In the genomic region with DNA sequence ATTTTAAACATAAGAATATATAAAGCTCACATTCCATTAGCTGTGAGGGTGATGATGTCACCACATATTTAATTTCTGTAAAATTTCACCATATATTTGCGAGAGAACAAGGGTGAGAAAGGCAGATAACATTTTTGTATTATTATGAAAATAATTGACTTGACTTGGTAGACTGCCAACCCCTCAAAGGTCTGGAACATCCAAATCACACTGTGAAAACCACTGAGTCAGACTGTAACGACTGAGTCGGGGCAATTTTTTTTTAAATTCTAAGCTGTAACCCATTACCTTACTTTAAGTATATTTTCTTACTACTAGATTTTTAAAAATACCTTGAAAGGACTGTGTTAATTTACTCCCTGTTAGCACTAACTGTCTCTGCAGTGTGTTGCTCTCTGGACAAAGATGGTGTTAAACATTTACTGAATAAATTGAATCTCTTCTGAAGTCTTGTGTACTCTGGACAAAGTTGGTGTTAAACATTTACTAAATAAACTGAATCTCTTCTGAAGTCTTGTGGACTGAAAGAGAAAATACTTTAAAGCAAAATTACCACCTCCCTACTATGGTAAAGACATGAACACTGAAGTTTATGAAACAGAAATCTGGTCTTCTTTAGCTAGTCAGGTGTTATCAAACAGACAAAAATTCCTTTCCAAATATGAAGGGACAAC, we compare ENCODE assay signal across 13 cellular contexts. TPM values are rescaled to one million over a fixed set of nuclear protein-coding genes. Genes with fewer than 3 reads are reported as not detected.
A peak's percentile ranks its signal among the peaks of the same experiment; 100 is the strongest.
DNase-seq lines count a peak whose midpoint lies in the region; ATAC-seq, FAIRE-seq and TF ChIP-seq lines count a peak whose summit lies in the region.
"Had no signal": no experiment of that assay in that cellular context is flagged by ENCODE, and none has a peak within 500 bp of the region (broad histone marks: within the 10 kb centered on the region; RNA-seq: fewer than 3 reads in every experiment).

No MANE protein-coding gene starts in this region.

- no peaks in the 10 kb centered on the region for H3K9me3 ChIP-seq in K562 (replicated peaks; ENCODE audit: control insufficient read depth, insufficient read depth, low read depth, low read length)

- in situ Hi-C loops in K562 (cut with MboI): no loop called here

- TF ChIP-seq POLR2A in K562 (conservative IDR thresholded peaks at IDR 0.05): no peak

- H3K4me3 Mint-ChIP-seq in osteocyte (ENCODE audit: unreplicated experiment): no peak overlapping the region
- no peak overlapping the region for H3K4me3 Mint-ChIP-seq in activated CD4-positive, alpha-beta memory T cell treated with anti-CD3 and anti-CD28 coated beads, Interleukin-2, amount 10 ng/mL, durations not matched to agents 7 days and 5 days
- H3K4me3 Mint-ChIP-seq in activated CD8-positive, alpha-beta T cell treated with anti-CD3 and anti-CD28 coated beads, Interleukin-2, amount 10 ng/mL, durations not matched to agents 7 days and 5 days: no peak overlapping the region
- H3K4me3 Mint-ChIP-seq: activated T-cell treated with anti-CD3 and anti-CD28 coated beads, Interleukin-2, amount 50 U/mL, for 4 hours had no signal

- no peaks in the 10 kb centered on the region for H3K27me3 Mint-ChIP-seq in osteocyte (ENCODE audit: unreplicated experiment)
- H3K27me3 Mint-ChIP-seq in activated CD4-positive, alpha-beta memory T cell treated with anti-CD3 and anti-CD28 coated beads, Interleukin-2, amount 10 ng/mL, durations not matched to agents 7 days and 5 days: no peaks in the 10 kb centered on the region
- H3K27me3 Mint-ChIP-seq in activated CD8-positive, alpha-beta T cell treated with anti-CD3 and anti-CD28 coated beads, Interleukin-2, amount 10 ng/mL, durations not matched to agents 7 days and 5 days (ENCODE audit: low read depth): no peaks in the 10 kb centered on the region

- H3K9me1 ChIP-seq in K562 (ENCODE audit: control insufficient read depth, insufficient read depth, low read length): no peaks in the 10 kb centered on the region

- peaks cover 9 to 10% of the 10 kb centered on the region in 2 experiments; a peak in 4 of 5 replicates for H3K4me1 ChIP-seq in K562 (replicated peaks in 1 of 2; ENCODE audit: control insufficient read depth in 2 of 2, insufficient read depth in 2 of 2, low read length in 2 of 2)

- no peak overlapping the region for H3K4me2 ChIP-seq in K562 (ENCODE audit: insufficient read depth, low read length)

- FAIRE-seq in K562 (lab: Jason Lieb, UNC): no peak
- FAIRE-seq: G401.6 had no signal

- ATAC-seq in GM19351 (IDR thresholded peaks at IDR 0.05; ENCODE audit: unreplicated experiment) (peak; percentile 42), HG03064 (IDR thresholded peaks at IDR 0.05; ENCODE audit: low read depth, unreplicated experiment) (peak; percentile 75), K562 (no peak), HG03025 (IDR thresholded peaks at IDR 0.05; ENCODE audit: low FRiP score, unreplicated experiment) (no peak)
- ATAC-seq in activated CD8-positive, alpha-beta T cell treated with anti-CD3 and anti-CD28 coated beads, Interleukin-2, amount 10 ng/mL, durations not matched to agents 7 days and 5 days: no peak

- TF ChIP-seq RAD21 in K562 (CRISPR knock-in tag; conservative IDR thresholded peaks at IDR 0.05 in 1 of 2, IDR thresholded peaks at IDR 0.05 in 1 of 2): no peak

- peaks cover 10% of the 10 kb centered on the region; the same call in 2 of the 3 replicates for H3K36me3 ChIP-seq in K562 (ENCODE audit: control insufficient read depth, insufficient read depth, low read length)

- no peak for TF ChIP-seq EP300 in K562 (IDR thresholded peaks at IDR 0.05; ENCODE audit: low read length)

- H3K4me1 Mint-ChIP-seq in osteocyte (ENCODE audit: unreplicated experiment): peaks cover 46% of the 10 kb centered on the region
- peaks cover 27% of the 10 kb centered on the region for H3K4me1 Mint-ChIP-seq in activated CD4-positive, alpha-beta memory T cell treated with anti-CD3 and anti-CD28 coated beads, Interleukin-2, amount 10 ng/mL, durations not matched to agents 7 days and 5 days
- peaks cover 22% of the 10 kb centered on the region for H3K4me1 Mint-ChIP-seq in activated CD8-positive, alpha-beta T cell treated with anti-CD3 and anti-CD28 coated beads, Interleukin-2, amount 10 ng/mL, durations not matched to agents 7 days and 5 days (ENCODE audit: low read depth)

- DNase-seq in K562 (ENCODE audit: extremely low read depth in 1 of 4, low spot score in 3 of 4) (no peak), osteocyte (ENCODE audit: extremely low spot score, unreplicated experiment) (no peak)
- DNase-seq in activated CD4-positive, alpha-beta memory T cell treated with anti-CD3 and anti-CD28 coated beads, Interleukin-2, amount 10 ng/mL, durations not matched to agents 7 days and 5 days: no peak
- no peak for DNase-seq in activated CD8-positive, alpha-beta T cell treated with anti-CD3 and anti-CD28 coated beads, Interleukin-2, amount 10 ng/mL, durations not matched to agents 7 days and 5 days
- no peak for DNase-seq in activated CD4-positive, alpha-beta T cell treated with anti-CD3 and anti-CD28 coated beads for 4 hours
- DNase-seq: activated T-cell treated with anti-CD3 and anti-CD28 coated beads, Interleukin-2, amount 50 U/mL, for 4 hours; NCI-H1694; stimulated activated CD4-positive, alpha-beta T cell treated with anti-CD3 and anti-CD28 coated beads, Interleukin-15, amount 100 ng/mL, for 24 hours had no signal

- intact Hi-C loops in K562 (cut with micrococcal nuclease): no loop called here

- no TSS peak for BruUV-seq in K562 (replicated peaks; lab: Mats Ljungman, UMichigan)

- H3K9me3 Mint-ChIP-seq in osteocyte (ENCODE audit: unreplicated experiment): no peaks in the 10 kb centered on the region
- no peaks in the 10 kb centered on the region for H3K9me3 Mint-ChIP-seq in activated CD4-positive, alpha-beta memory T cell treated with anti-CD3 and anti-CD28 coated beads, Interleukin-2, amount 10 ng/mL, durations not matched to agents 7 days and 5 days
- no peaks in the 10 kb centered on the region for H3K9me3 Mint-ChIP-seq in activated CD8-positive, alpha-beta T cell treated with anti-CD3 and anti-CD28 coated beads, Interleukin-2, amount 10 ng/mL, durations not matched to agents 7 days and 5 days (ENCODE audit: insufficient read depth)
- H3K9me3 Mint-ChIP-seq: activated T-cell treated with anti-CD3 and anti-CD28 coated beads, Interleukin-2, amount 50 U/mL, for 4 hours had no signal

- peak overlapping the region; percentile 63 for H3K27ac Mint-ChIP-seq in osteocyte (ENCODE audit: unreplicated experiment)
- H3K27ac Mint-ChIP-seq in activated CD4-positive, alpha-beta memory T cell treated with anti-CD3 and anti-CD28 coated beads, Interleukin-2, amount 10 ng/mL, durations not matched to agents 7 days and 5 days: no peak overlapping the region
- no peak overlapping the region for H3K27ac Mint-ChIP-seq in activated CD8-positive, alpha-beta T cell treated with anti-CD3 and anti-CD28 coated beads, Interleukin-2, amount 10 ng/mL, durations not matched to agents 7 days and 5 days

- CTCF ChIA-PET in K562 (lab: Yijun Ruan, JAX; ENCODE audit: low intra/inter-chr PET ratio): no interaction called here
- CTCF ChIA-PET in activated CD4-positive, alpha-beta memory T cell treated with anti-CD3 and anti-CD28 coated beads, Interleukin-2, amount 10 ng/mL, durations not matched to agents 7 days and 5 days (lab: Charles Lee): interaction anchor here (0.6 to 1.5 kb wide), 2 partner anchors 9 to 36 kb away, joined by 3 read pairs; no protein-coding TSS in a partner anchor
- CTCF ChIA-PET in activated CD8-positive, alpha-beta T cell treated with anti-CD3 and anti-CD28 coated beads, Interleukin-2, amount 10 ng/mL, durations not matched to agents 7 days and 5 days (lab: Charles Lee): interaction anchor here (1.1 to 2.4 kb wide), 4 partner anchors 10 to 145 kb away, joined by 3 to 13 read pairs (median 4); no protein-coding TSS in a partner anchor

- H3K36me3 Mint-ChIP-seq in osteocyte (ENCODE audit: unreplicated experiment): peaks cover 2% of the 10 kb centered on the region
- no peaks in the 10 kb centered on the region for H3K36me3 Mint-ChIP-seq in activated CD4-positive, alpha-beta memory T cell treated with anti-CD3 and anti-CD28 coated beads, Interleukin-2, amount 10 ng/mL, durations not matched to agents 7 days and 5 days (ENCODE audit: low read depth)
- H3K36me3 Mint-ChIP-seq in activated CD8-positive, alpha-beta T cell treated with anti-CD3 and anti-CD28 coated beads, Interleukin-2, amount 10 ng/mL, durations not matched to agents 7 days and 5 days (ENCODE audit: low read depth): peaks cover 8% of the 10 kb centered on the region

- H2AFZ ChIP-seq in K562 (ENCODE audit: low read depth, low read length): no peak overlapping the region

- POLR2A ChIA-PET in K562 (lab: Yijun Ruan, JAX): interaction anchor here (0.7 to 2.1 kb wide), 4 partner anchors 8 to 11 kb away, joined by 3 to 10 read pairs (median 6); no protein-coding TSS in a partner anchor
- POLR2A ChIA-PET in activated CD4-positive, alpha-beta memory T cell treated with anti-CD3 and anti-CD28 coated beads, Interleukin-2, amount 10 ng/mL, durations not matched to agents 7 days and 5 days (lab: Charles Lee): no interaction called here
- POLR2A ChIA-PET in activated CD8-positive, alpha-beta T cell treated with anti-CD3 and anti-CD28 coated beads, Interleukin-2, amount 10 ng/mL, durations not matched to agents 7 days and 5 days (lab: Charles Lee): no interaction called here

- no peak for TF ChIP-seq CTCF in K562 (IDR thresholded peaks at IDR 0.05 in 2 of 3, conservative IDR thresholded peaks at IDR 0.05 in 1 of 3; ENCODE audit: insufficient read depth in 2 of 3, low read depth in 1 of 3, low read length in 3 of 3)
- no peak for TF ChIP-seq CTCF in osteocyte (IDR thresholded peaks at IDR 0.05)

- H3K4me3 ChIP-seq in K562: no peak overlapping the region
- H3K4me3 ChIP-seq: SK-N-MC had no signal

- peaks cover 98% of the 10 kb centered on the region for H3K79me2 ChIP-seq in K562 (ENCODE audit: control insufficient read depth, insufficient read depth, low read length)

- H3K9ac ChIP-seq in K562 (ENCODE audit: insufficient read depth in 1 of 2, low read depth in 2 of 2, low read length in 2 of 2): no peak overlapping the region

- no peak overlapping the region for H3K27ac ChIP-seq in K562 (ENCODE audit: extremely low read depth, low read depth, low read length)

- H4K20me1 ChIP-seq in K562 (replicated peaks; ENCODE audit: control insufficient read depth, insufficient read depth, low read length): peaks cover 4% of the 10 kb centered on the region

- WGBS in K562 (ENCODE audit: insufficient coverage, low coverage, missing lambda C conversion rate): 16% methylated on average over 3 of the region's 3 CpGs

- H3K27me3 ChIP-seq in K562 (ENCODE audit: control insufficient read depth in 2 of 2, insufficient read depth in 2 of 2, low read length in 2 of 2): no peaks in the 10 kb centered on the region

RNA-seq across cellular contexts. Expression of gene PDZD8, which starts 14.1 kb away (rescaled TPM):
- total RNA-seq in K562 (2011; cell fraction: chromatin; rRNA removed; ENCODE audit: low replicate concordance): 26.6 and 71.2 TPM in 2 replicates
- 29.4 and 37.0 TPM in 2 replicates for total RNA-seq in K562 (2011; cell fraction: nucleolus; rRNA removed)
- 56.0 and 86.6 TPM in 2 replicates for total RNA-seq in K562 (2011; cell fraction: nucleoplasm; rRNA removed)
- total RNA-seq in K562 (2014; rRNA removed) (15.5 and 18.8 TPM in 2 replicates), K562 (2014; rRNA removed; fragmentation: Illumina TruSeq; extraction: Trizol) (53.4 and 60.6 TPM in 2 replicates), K562 (2015; rRNA removed; fragmentation: Illumina TruSeq; extraction: Trizol) (35.0 and 36.8 TPM in 2 replicates), K562 (2021) (46.8 and 49.4 TPM in 2 replicates), osteocyte (32.9 and 39.0 TPM in 2 replicates)
- polyA plus RNA-seq in K562 (2011; rRNA removed) (32.3 and 41.9 TPM in 2 replicates), K562 (2014; fragmentation: Illumina TruSeq; extraction: Trizol) (45.2 and 52.5 TPM in 2 replicates), K562 (2014; fragmentation: Nextera tagmentation; extraction: Ambion mirVana) (1 to 10 TPM; 5.5 to 5.9 TPM), K562 (2014; rRNA removed) (16.7 and 19.8 TPM in 2 replicates)
- 8.0 and 17.4 TPM in 2 replicates for polyA plus RNA-seq in K562 (2011; cell fraction: cytosol; rRNA removed)
- polyA plus RNA-seq in K562 (2011; cell fraction: nucleus; rRNA removed): 10.7 and 14.0 TPM in 2 replicates
- polyA plus RNA-seq in K562 (2012): 19.7 and 19.8 TPM in 2 replicates
- polyA minus RNA-seq in K562 (2011; rRNA and poly(A)+ RNA removed): 147 and 155 TPM in 2 replicates
- 51.4 and 65.1 TPM in 2 replicates for polyA minus RNA-seq in K562 (2011; cell fraction: cytosol; rRNA and poly(A)+ RNA removed)
- polyA minus RNA-seq in K562 (2011; cell fraction: nucleus; rRNA and poly(A)+ RNA removed): 16.8 and 31.1 TPM in 2 replicates
- total RNA-seq in activated CD4-positive, alpha-beta memory T cell treated with anti-CD3 and anti-CD28 coated beads, Interleukin-2, amount 10 ng/mL, durations not matched to agents 7 days and 5 days: 10 to 100 TPM; 12.3 to 12.8 TPM
- total RNA-seq in activated CD8-positive, alpha-beta T cell treated with anti-CD3 and anti-CD28 coated beads, Interleukin-2, amount 10 ng/mL, durations not matched to agents 7 days and 5 days: 10 to 100 TPM; 11.2 to 12.5 TPM

Comparison
In these comparisons a context has a peak if more than half of its experiments do, and no peak if none do; other contexts are left out.
1. ATAC-seq: peak in GM19351 (single experiment) and HG03064 (single experiment); none in K562 (single experiment), activated CD8-positive, alpha-beta T cell treated with anti-CD3 and anti-CD28 coated beads, Interleukin-2, amount 10 ng/mL, durations not matched to agents 7 days and 5 days (single experiment) and HG03025 (single experiment).